19 cellular contexts compared by ENCODE assay signal in genomic region chr16:19812986-19813385, GRCh38.
"Had no signal": no experiment of that assay in that cellular context is flagged by ENCODE, and none has a peak within 500 bp of the region (broad histone marks: within the 10 kb centered on the region; RNA-seq: fewer than 3 reads in every experiment).

No MANE protein-coding gene starts in this region.

- H3K4me3 Mint-ChIP-seq: naive thymus-derived CD8-positive, alpha-beta T cell; stimulated activated effector memory CD8-positive, alpha-beta T cell treated with anti-CD3 and anti-CD28 coated beads, Interleukin-12 subunit alpha, Interleukin-12 subunit beta, amount 100 ng/mL, for 72 hours had no signal

- H3K4me3 ChIP-seq: dorsolateral prefrontal cortex, heart left ventricle, right atrium auricular region, smooth muscle cell, tibial artery, upper lobe of right lung, vagina had no signal

- ATAC-seq: esophagus mucosa; heart left ventricle; left colon; naive thymus-derived CD8-positive, alpha-beta T cell; stimulated activated effector memory CD8-positive, alpha-beta T cell treated with anti-CD3 and anti-CD28 coated beads, Interleukin-12 subunit alpha, Interleukin-12 subunit beta, amount 100 ng/mL, for 72 hours; stimulated activated naive CD8-positive, alpha-beta T cell treated with anti-CD3 and anti-CD28 coated beads, Interleukin-15, Interleukin-2, amounts not matched to agents 100 U/mL and 50 U/mL, for 24 hours; upper lobe of right lung had no signal

- DNase-seq: cortex of kidney; dorsolateral prefrontal cortex; effector CD8-positive, alpha-beta T cell; heart left ventricle; hippocampal formation; left colon; naive thymus-derived CD8-positive, alpha-beta T cell; posterior cingulate gyrus; stimulated activated CD4-positive, alpha-beta T cell treated with anti-CD3 and anti-CD28 coated beads, Interleukin-4, amount 100 ng/mL, for 1 hour; stimulated activated CD8-positive, alpha-beta memory T cell treated with anti-CD3 and anti-CD28 coated beads, Interleukin-4, amount 100 ng/mL, for 48 hours; stimulated activated naive CD8-positive, alpha-beta T cell treated with anti-CD3 and anti-CD28 coated beads, Interleukin-15, Interleukin-2, amounts not matched to agents 100 U/mL and 50 U/mL, for 24 hours; tibial artery; upper lobe of right lung had no signal

- H3K27me3 ChIP-seq: dorsolateral prefrontal cortex, heart left ventricle, neutrophil, right atrium auricular region, tibial artery, upper lobe of right lung, vagina had no signal

- H3K4me2 ChIP-seq: smooth muscle cell had no signal

- H3K27ac ChIP-seq: dorsolateral prefrontal cortex, neutrophil, right atrium auricular region, tibial artery, upper lobe of right lung, vagina had no signal

- H3K4me1 ChIP-seq: vagina had no signal

- H3K27ac Mint-ChIP-seq: stimulated activated effector memory CD8-positive, alpha-beta T cell treated with anti-CD3 and anti-CD28 coated beads, Interleukin-12 subunit alpha, Interleukin-12 subunit beta, amount 100 ng/mL, for 72 hours had no signal

- H3K36me3 ChIP-seq: heart left ventricle, neutrophil, right atrium auricular region, tibial artery, upper lobe of right lung, vagina had no signal

- H3K9me3 ChIP-seq: neutrophil, tibial artery, upper lobe of right lung, vagina had no signal

- H3K4me1 Mint-ChIP-seq: stimulated activated effector memory CD8-positive, alpha-beta T cell treated with anti-CD3 and anti-CD28 coated beads, Interleukin-12 subunit alpha, Interleukin-12 subunit beta, amount 100 ng/mL, for 72 hours had no signal

- H3K36me3 Mint-ChIP-seq: stimulated activated effector memory CD8-positive, alpha-beta T cell treated with anti-CD3 and anti-CD28 coated beads, Interleukin-12 subunit alpha, Interleukin-12 subunit beta, amount 100 ng/mL, for 72 hours had no signal
